ENCODE assay signal across 1 cellular context in genomic region chr2:189821953-189822748, GRCh38.
TF ChIP-seq lines count a peak whose summit lies in the region.

No MANE protein-coding gene starts in this region.

TF ChIP-seq in HepG2, 621 proteins besides CTCF, POLR2A, EP300 and RAD21:
- TF ChIP-seq ZNF354B (CRISPR knock-in tag; IDR thresholded peaks at IDR 0.05) = no peak
- TF ChIP-seq MTERF4 (CRISPR knock-in tag; IDR thresholded peaks at IDR 0.05) = no peak
- TF ChIP-seq SMARCE1 (IDR thresholded peaks at IDR 0.05; ENCODE audit: borderline replicate concordance) = no peak
- TF ChIP-seq AGO2 (optimal IDR thresholded peaks at IDR 0.05; ENCODE audit: low read depth, low read length) = peak; percentile 68
TF ChIP-seq in HepG2: peak in this region for 1.
